7 cellular contexts compared by ENCODE assay signal in the genomic region with DNA sequence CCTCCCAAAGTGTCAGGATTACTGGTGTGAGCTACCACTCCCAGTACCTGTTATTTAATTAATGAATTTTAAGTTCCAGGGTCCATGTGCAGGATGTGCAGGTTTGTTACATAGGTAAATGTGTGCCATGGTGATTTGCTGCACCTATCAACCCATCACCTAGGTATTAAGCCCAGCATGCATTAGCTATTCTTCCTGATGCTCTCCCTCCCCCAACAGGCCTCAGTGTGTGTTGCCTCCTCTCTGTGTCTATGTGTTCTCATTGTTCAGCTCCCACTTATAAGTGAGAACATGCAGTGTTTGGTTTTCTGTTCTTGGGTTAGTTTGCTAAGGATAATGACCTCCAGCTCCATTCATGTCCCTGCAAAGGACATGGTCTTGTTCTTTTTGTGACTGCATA. TPM values are rescaled to one million over a fixed set of nuclear protein-coding genes. Genes with fewer than 3 reads are reported as not detected.
DNase-seq lines count a peak whose midpoint lies in the region; ATAC-seq and TF ChIP-seq lines count a peak whose summit lies in the region.
"Not testable (repeated sequence)": the region's sequence is repeated elsewhere in the genome, so short reads cannot be mapped to it uniquely, and the experiment has no call there.
"Had no signal": no experiment of that assay in that cellular context is flagged by ENCODE, and none has a peak within 500 bp of the region (broad histone marks: within the 10 kb centered on the region; RNA-seq: fewer than 3 reads in every experiment).

No MANE protein-coding gene starts in this region.

- H3K27me3 ChIP-seq in CD4-positive, alpha-beta memory T cell (ENCODE audit: insufficient read depth, low read length); PC-3 (ENCODE audit: low read length); colonic mucosa; mucosa of stomach (ENCODE audit: control insufficient read depth, insufficient read depth, low read length): not testable (repeated sequence)

- H3K9me3 ChIP-seq in CD4-positive, alpha-beta memory T cell (ENCODE audit: control insufficient read depth in 1 of 2, low read length in 2 of 2); PC-3 (ENCODE audit: low read length); colonic mucosa; mucosa of stomach (ENCODE audit: control insufficient read depth, low read length): not testable (repeated sequence)

- not testable (repeated sequence) for H3K79me2 ChIP-seq in PC-3 (ENCODE audit: low read length)

- CTCF ChIA-PET in CD4-positive, alpha-beta memory T cell (lab: Charles Lee; ENCODE audit: partially characterized antibody): interaction anchor here (0.8 to 2.5 kb wide), 5 partner anchors 9 to 115 kb away, joined by 3 to 12 read pairs (median 3); partner anchors contain the start of genes BAZ1B and TBL2
- CTCF ChIA-PET in PC-3 (lab: Charles Lee): not testable (repeated sequence)

- not testable (repeated sequence) for H3K9me2 ChIP-seq in PC-3 (replicated peaks; ENCODE audit: low read length)

- not testable (repeated sequence) for H3F3A ChIP-seq in PC-3 (ENCODE audit: low read length, unreplicated experiment)

- peaks cover 18 to 21% of the 10 kb centered on the region in 2 donors for H3K36me3 Mint-ChIP-seq in CD4-positive, alpha-beta memory T cell
- peaks cover 31% of the 10 kb centered on the region for H3K36me3 Mint-ChIP-seq in activated T-cell treated with anti-CD3 and anti-CD28 coated beads, Interleukin-2, amount 50 U/mL, for 24 hours (ENCODE audit: low read depth)
- H3K36me3 Mint-ChIP-seq in stimulated activated naive CD8-positive, alpha-beta T cell treated with anti-CD3 and anti-CD28 coated beads, Interleukin-15, Interleukin-2, amounts not matched to agents 100 ng/mL and 50 ng/mL, for 24 hours (ENCODE audit: low read depth): peaks cover 22% of the 10 kb centered on the region

- H3K4me1 ChIP-seq in CD4-positive, alpha-beta memory T cell (ENCODE audit: insufficient read depth, low read length): peaks cover 16% of the 10 kb centered on the region
- H3K4me1 ChIP-seq in PC-3 (ENCODE audit: insufficient read depth, low read length); colonic mucosa; mucosa of stomach (ENCODE audit: control insufficient read depth, insufficient read depth, low read length): not testable (repeated sequence)

- H3K4me1 Mint-ChIP-seq in CD4-positive, alpha-beta memory T cell: peaks cover 15 to 32% (median 23%) of the 10 kb centered on the region in 4 donors
- peaks cover 29% of the 10 kb centered on the region for H3K4me1 Mint-ChIP-seq in activated T-cell treated with anti-CD3 and anti-CD28 coated beads, Interleukin-2, amount 50 U/mL, for 24 hours (ENCODE audit: low read depth)
- H3K4me1 Mint-ChIP-seq in stimulated activated naive CD8-positive, alpha-beta T cell treated with anti-CD3 and anti-CD28 coated beads, Interleukin-15, Interleukin-2, amounts not matched to agents 100 ng/mL and 50 ng/mL, for 24 hours (ENCODE audit: low read depth): peaks cover 23% of the 10 kb centered on the region

- not testable (repeated sequence) for DNase-seq in CD4-positive, alpha-beta memory T cell; PC-3; activated T-cell treated with anti-CD3 and anti-CD28 coated beads, Interleukin-2, amount 50 U/mL, for 24 hours; colonic mucosa

- peak overlapping the region; percentile 74 to 93 (median 87) for H3K4me3 Mint-ChIP-seq in CD4-positive, alpha-beta memory T cell
- H3K4me3 Mint-ChIP-seq in activated T-cell treated with anti-CD3 and anti-CD28 coated beads, Interleukin-2, amount 50 U/mL, for 24 hours: peak overlapping the region; percentile 66
- peak overlapping the region; percentile 74 for H3K4me3 Mint-ChIP-seq in stimulated activated naive CD8-positive, alpha-beta T cell treated with anti-CD3 and anti-CD28 coated beads, Interleukin-15, Interleukin-2, amounts not matched to agents 100 ng/mL and 50 ng/mL, for 24 hours

- intact Hi-C loops in CD4-positive, alpha-beta memory T cell (cut with micrococcal nuclease); PC-3 (cut with micrococcal nuclease); colonic mucosa (cut with DNase I): not testable (repeated sequence)

- not testable (repeated sequence) for H3K27me3 Mint-ChIP-seq in CD4-positive, alpha-beta memory T cell; activated T-cell treated with anti-CD3 and anti-CD28 coated beads, Interleukin-2, amount 50 U/mL, for 24 hours; stimulated activated naive CD8-positive, alpha-beta T cell treated with anti-CD3 and anti-CD28 coated beads, Interleukin-15, Interleukin-2, amounts not matched to agents 100 ng/mL and 50 ng/mL, for 24 hours

- peaks cover 15% of the 10 kb centered on the region for H3K36me3 ChIP-seq in CD4-positive, alpha-beta memory T cell (ENCODE audit: insufficient read depth, low read length)
- H3K36me3 ChIP-seq in PC-3 (ENCODE audit: low read depth, low read length): peaks cover 14% of the 10 kb centered on the region; the same call in 1 of the 2 replicates
- H3K36me3 ChIP-seq in colonic mucosa: peaks cover 12% of the 10 kb centered on the region
- not testable (repeated sequence) for H3K36me3 ChIP-seq in mucosa of stomach (ENCODE audit: control insufficient read depth, insufficient read depth, low read length)

- peak overlapping the region; percentile 59; the same call in 1 of the 2 replicates for H3K4me2 ChIP-seq in PC-3 (ENCODE audit: low read length)

- POLR2A ChIA-PET in CD4-positive, alpha-beta memory T cell (lab: Charles Lee; ENCODE audit: partially characterized antibody): interaction anchor here (1.0 to 4.8 kb wide), 5 partner anchors 10 to 47 kb away, joined by 3 to 36 read pairs (median 13); partner anchors contain the start of genes BAZ1B, BCL7B and TBL2
- POLR2A ChIA-PET in PC-3 (lab: Charles Lee; ENCODE audit: unreplicated experiment): interaction anchor here (1.0 kb wide), 1 partner anchor 12 kb away, joined by 8 read pairs; the partner anchor contains the start of gene TBL2

- peak overlapping the region; percentile 39 to 91 (median 87) for H3K27ac Mint-ChIP-seq in CD4-positive, alpha-beta memory T cell
- H3K27ac Mint-ChIP-seq in activated T-cell treated with anti-CD3 and anti-CD28 coated beads, Interleukin-2, amount 50 U/mL, for 24 hours; stimulated activated naive CD8-positive, alpha-beta T cell treated with anti-CD3 and anti-CD28 coated beads, Interleukin-15, Interleukin-2, amounts not matched to agents 100 ng/mL and 50 ng/mL, for 24 hours: not testable (repeated sequence)

- H3K9ac ChIP-seq in PC-3 (ENCODE audit: low read length): not testable (repeated sequence)
- peak overlapping the region in 1 of 2 donors; percentile 51 for H3K9ac ChIP-seq in colonic mucosa (ENCODE audit: low read depth in 2 of 2, low read length in 2 of 2)
- peak overlapping the region; percentile 40 for H3K9ac ChIP-seq in mucosa of stomach (ENCODE audit: low read length)

- BruUV-seq in PC-3 (replicated peaks; lab: Mats Ljungman, UMichigan): not testable (repeated sequence)

- peak; percentile 9; the same call in 1 of the 2 replicates for ATAC-seq in PC-3

- not testable (repeated sequence) for H4K20me1 ChIP-seq in PC-3 (ENCODE audit: low read length)

- H3K27ac ChIP-seq in CD4-positive, alpha-beta memory T cell (ENCODE audit: low read depth, low read length): peak overlapping the region; percentile 43
- not testable (repeated sequence) for H3K27ac ChIP-seq in PC-3 (ENCODE audit: low read length); colonic mucosa

- TF ChIP-seq CTCF in PC-3 (conservative IDR thresholded peaks at IDR 0.05; ENCODE audit: low read depth, low read length); colonic mucosa (IDR thresholded peaks at IDR 0.05): not testable (repeated sequence)

- H3K9me3 Mint-ChIP-seq in CD4-positive, alpha-beta memory T cell; activated T-cell treated with anti-CD3 and anti-CD28 coated beads, Interleukin-2, amount 50 U/mL, for 24 hours; stimulated activated naive CD8-positive, alpha-beta T cell treated with anti-CD3 and anti-CD28 coated beads, Interleukin-15, Interleukin-2, amounts not matched to agents 100 ng/mL and 50 ng/mL, for 24 hours: not testable (repeated sequence)

- H3K4me3 ChIP-seq in CD4-positive, alpha-beta memory T cell (ENCODE audit: low read length in 2 of 2): peak overlapping the region in 1 of 2 donors; percentile 51
- not testable (repeated sequence) for H3K4me3 ChIP-seq in PC-3 (ENCODE audit: low read length); mucosa of stomach (ENCODE audit: low read length)
- peak overlapping the region; percentile 28 for H3K4me3 ChIP-seq in colonic mucosa

- not testable (repeated sequence) for H2AFZ ChIP-seq in PC-3 (ENCODE audit: low read length)

RNA-seq across cellular contexts. Expression of gene BCL7B, which starts 8.9 kb away (rescaled TPM):
- 10 to 100 TPM; 57.0 to 58.0 TPM for total RNA-seq in CD4-positive, alpha-beta memory T cell
- 100 to 1,000 TPM in 1 of 2 donors, 10 to 100 TPM in 1; 84.2 to 112 TPM for polyA plus RNA-seq in CD4-positive, alpha-beta memory T cell
- total RNA-seq in PC-3 (2014; rRNA removed) (41.0 and 46.5 TPM in 2 replicates), colonic mucosa (10 to 100 TPM; 53.8 to 56.8 TPM)

RNA-seq across cellular contexts. Expression of gene TBL2, which starts 11.9 kb away (rescaled TPM):
- total RNA-seq in CD4-positive, alpha-beta memory T cell: 10 to 100 TPM; 45.4 to 47.5 TPM
- 10 to 100 TPM; 15.6 to 20.5 TPM for polyA plus RNA-seq in CD4-positive, alpha-beta memory T cell
- 62.8 and 73.0 TPM in 2 replicates for total RNA-seq in PC-3 (2014; rRNA removed)
- 10 to 100 TPM; 36.5 to 50.2 TPM for total RNA-seq in colonic mucosa

RNA-seq across cellular contexts. Expression of gene BAZ1B, which starts 44.3 kb away (rescaled TPM):
- total RNA-seq in CD4-positive, alpha-beta memory T cell: 10 to 100 TPM; 75.3 to 78.6 TPM
- 10 to 100 TPM in 1 of 2 donors, 1 to 10 TPM in 1; 5.8 to 29.1 TPM for polyA plus RNA-seq in CD4-positive, alpha-beta memory T cell
- 45.5 and 62.5 TPM in 2 replicates for total RNA-seq in PC-3 (2014; rRNA removed)
- total RNA-seq in colonic mucosa: 10 to 100 TPM; 43.9 to 58.4 TPM

RNA-seq across cellular contexts. Expression of gene MLXIPL, which starts 57.9 kb away (rescaled TPM):
- not detected for total RNA-seq in CD4-positive, alpha-beta memory T cell
- not detected for polyA plus RNA-seq in CD4-positive, alpha-beta memory T cell
- total RNA-seq in PC-3 (2014; rRNA removed): 4.7 and 6.9 TPM in 2 replicates
- total RNA-seq in colonic mucosa: 10 to 100 TPM in 1 of 2 donors, 1 to 10 TPM in 1; 9.5 to 15.7 TPM
- total RNA-seq: RPMI7951 had no signal
